ENCODE assay signal across 10 cellular contexts in the genomic region with DNA sequence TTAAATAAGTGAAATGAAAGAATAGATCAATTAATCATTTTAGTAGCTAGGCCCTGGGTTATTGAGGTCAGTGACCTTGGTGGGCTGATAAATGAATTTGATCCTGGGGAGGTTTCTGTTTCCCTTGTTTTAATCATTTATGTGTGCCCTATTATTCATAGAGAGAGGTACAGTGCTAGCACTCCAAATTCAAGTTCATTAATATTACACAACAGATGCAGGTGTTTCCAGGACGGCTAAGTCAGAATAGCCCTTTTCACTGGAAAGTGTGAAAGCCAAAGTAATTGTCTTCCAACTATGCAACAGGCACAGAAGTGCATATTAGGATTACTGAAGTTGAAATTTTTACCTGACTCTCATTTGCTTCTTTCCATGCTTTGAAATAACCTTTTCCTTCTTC.
DNase-seq lines count a peak whose midpoint lies in the region; ATAC-seq and TF ChIP-seq lines count a peak whose summit lies in the region.
"Had no signal": no experiment of that assay in that cellular context is flagged by ENCODE, and none has a peak within 500 bp of the region (broad histone marks: within the 10 kb centered on the region; RNA-seq: fewer than 3 reads in every experiment).

No MANE protein-coding gene starts in this region.

- H3K27ac ChIP-seq in breast epithelium (peak overlapping the region in 1 of 2 donors; percentile 0), iPS-18a (ENCODE audit: low read length) (no peak overlapping the region)

- no peaks in the 10 kb centered on the region for H3K36me3 Mint-ChIP-seq in MCF 10A (ENCODE audit: insufficient read depth, unreplicated experiment)
- no peaks in the 10 kb centered on the region for H3K36me3 Mint-ChIP-seq in activated CD4-positive, alpha-beta memory T cell treated with anti-CD3 and anti-CD28 coated beads for 36 hours
- no peaks in the 10 kb centered on the region for H3K36me3 Mint-ChIP-seq in type B pancreatic cell
- H3K36me3 Mint-ChIP-seq: natural killer cell had no signal

- H3K4me1 ChIP-seq in breast epithelium (peaks cover 0 to 4% of the 10 kb centered on the region in 2 donors), iPS-18a (ENCODE audit: control insufficient read depth, low read depth, low read length) (peaks cover 10% of the 10 kb centered on the region)

- no peak overlapping the region for H3K4me3 ChIP-seq in breast epithelium
- H3K4me3 ChIP-seq in iPS-18a (ENCODE audit: low read length), result peak overlapping the region; percentile 22

- CTCF ChIA-PET in MCF 10A (lab: Yijun Ruan, JAX), result no interaction called here
- CTCF ChIA-PET in activated CD4-positive, alpha-beta memory T cell treated with anti-CD3 and anti-CD28 coated beads for 36 hours (lab: Charles Lee), result no interaction called here

- no peak overlapping the region for H3K9ac ChIP-seq in iPS-18a (ENCODE audit: low read length)

- TF ChIP-seq CTCF in MCF 10A (IDR thresholded peaks at IDR 0.05; ENCODE audit: unreplicated experiment) (no peak), breast epithelium (IDR thresholded peaks at IDR 0.05) (no peak), type B pancreatic cell (conservative IDR thresholded peaks at IDR 0.05) (no peak)

- H3K27me3 Mint-ChIP-seq in MCF 10A (ENCODE audit: insufficient read depth, unreplicated experiment) (no peaks in the 10 kb centered on the region), type B pancreatic cell (no peaks in the 10 kb centered on the region)
- H3K27me3 Mint-ChIP-seq in activated CD4-positive, alpha-beta memory T cell treated with anti-CD3 and anti-CD28 coated beads for 36 hours, result no peaks in the 10 kb centered on the region

- H3K27me3 ChIP-seq in breast epithelium (no peaks in the 10 kb centered on the region), iPS-18a (ENCODE audit: control insufficient read depth, insufficient read depth, low read length) (no peaks in the 10 kb centered on the region)

- no peak for TF ChIP-seq POLR2A in breast epithelium (IDR thresholded peaks at IDR 0.05)

- H3K27ac Mint-ChIP-seq in MCF 10A (ENCODE audit: low read depth, unreplicated experiment), result peak overlapping the region; percentile 64
- H3K27ac Mint-ChIP-seq in activated CD4-positive, alpha-beta memory T cell treated with anti-CD3 and anti-CD28 coated beads for 36 hours, result peak overlapping the region; percentile 83
- peak overlapping the region; percentile 97 for H3K27ac Mint-ChIP-seq in type B pancreatic cell
- H3K27ac Mint-ChIP-seq: natural killer cell had no signal

- H3K9me3 Mint-ChIP-seq in MCF 10A (ENCODE audit: unreplicated experiment) (no peaks in the 10 kb centered on the region), type B pancreatic cell (peaks cover 10% of the 10 kb centered on the region)
- H3K9me3 Mint-ChIP-seq in activated CD4-positive, alpha-beta memory T cell treated with anti-CD3 and anti-CD28 coated beads for 36 hours, result no peaks in the 10 kb centered on the region
- H3K9me3 Mint-ChIP-seq: natural killer cell had no signal

- no TSS peak for BruUV-seq in MCF 10A (replicated peaks; lab: Mats Ljungman, UMichigan)

- H3K4me1 Mint-ChIP-seq in MCF 10A (ENCODE audit: insufficient read depth, unreplicated experiment) (peaks cover 22% of the 10 kb centered on the region), type B pancreatic cell (ENCODE audit: unreplicated experiment) (peaks cover 25% of the 10 kb centered on the region)
- peaks cover 31% of the 10 kb centered on the region for H3K4me1 Mint-ChIP-seq in activated CD4-positive, alpha-beta memory T cell treated with anti-CD3 and anti-CD28 coated beads for 36 hours (ENCODE audit: low read depth)

- H3K9me3 ChIP-seq in breast epithelium, result no peaks in the 10 kb centered on the region
- H3K9me3 ChIP-seq in iPS-18a (ENCODE audit: control insufficient read depth, low read depth, low read length), result no peaks in the 10 kb centered on the region

- DNase-seq in MCF 10A (ENCODE audit: unreplicated experiment) (no peak), breast epithelium (ENCODE audit: low spot score in 2 of 2) (no peak), type B pancreatic cell (ENCODE audit: extremely low spot score, unreplicated experiment) (no peak), NCI-H1092 treated with DMSO at 0.1 percent for 48 hours (lab: John Stamatoyannopoulos, UW) (no peak)
- no peak for DNase-seq in activated CD4-positive, alpha-beta memory T cell treated with anti-CD3 and anti-CD28 coated beads for 36 hours
- DNase-seq: MM.1S, natural killer cell had no signal

- H3K4me3 Mint-ChIP-seq in MCF 10A (ENCODE audit: unreplicated experiment), result no peak overlapping the region
- H3K4me3 Mint-ChIP-seq in activated CD4-positive, alpha-beta memory T cell treated with anti-CD3 and anti-CD28 coated beads for 36 hours, result peak overlapping the region; percentile 27
- H3K4me3 Mint-ChIP-seq in type B pancreatic cell, result peak overlapping the region; percentile 75
- H3K4me3 Mint-ChIP-seq: natural killer cell had no signal

- ATAC-seq in HG03469 (IDR thresholded peaks at IDR 0.05; ENCODE audit: unreplicated experiment) (no peak), GM21423 (IDR thresholded peaks at IDR 0.05; ENCODE audit: unreplicated experiment) (no peak)

- H3K36me3 ChIP-seq in breast epithelium, result no peaks in the 10 kb centered on the region
- no peaks in the 10 kb centered on the region for H3K36me3 ChIP-seq in iPS-18a (ENCODE audit: control insufficient read depth, low read depth, low read length)

- intact Hi-C loops in MCF 10A (cut with micrococcal nuclease), result no loop called here
- intact Hi-C loops in breast epithelium (cut with DNase I; ENCODE audit: low total_unique reads), result no loop called here
- intact Hi-C loops in activated CD4-positive, alpha-beta memory T cell treated with anti-CD3 and anti-CD28 coated beads for 36 hours (cut with micrococcal nuclease), result loop anchor here (1.0 to 10.0 kb wide), 8 partner anchors 19 to 255 kb away; no protein-coding TSS in a partner anchor

- POLR2A ChIA-PET in MCF 10A (lab: Yijun Ruan, JAX), result interaction anchor here (0.8 to 1.3 kb wide), 4 partner anchors 10 to 215 kb away, joined by 3 to 5 read pairs (median 4); no protein-coding TSS in a partner anchor
- POLR2A ChIA-PET in activated CD4-positive, alpha-beta memory T cell treated with anti-CD3 and anti-CD28 coated beads for 36 hours (lab: Charles Lee), result no interaction called here
